Comparison of ENCODE assay signal across 14 cellular contexts in genomic region chr12:56657416-56658379, GRCh38. TPM values are rescaled to one million over a fixed set of nuclear protein-coding genes. Genes with fewer than 3 reads are reported as not detected.
DNase-seq lines count a peak whose midpoint lies in the region; ATAC-seq and TF ChIP-seq lines count a peak whose summit lies in the region.
"Had no signal": no experiment of that assay in that cellular context is flagged by ENCODE, and none has a peak within 500 bp of the region (broad histone marks: within the 10 kb centered on the region; RNA-seq: fewer than 3 reads in every experiment).

No MANE protein-coding gene starts in this region.

- H3K27ac ChIP-seq in heart left ventricle (no peak overlapping the region), right atrium auricular region (no peak overlapping the region)
- H3K27ac ChIP-seq: vagina had no signal

- ATAC-seq in activated naive CD4-positive, alpha-beta T cell treated with anti-CD3 and anti-CD28 coated beads, Interleukin-2, amount 50 U/mL, for 72 hours, result peak; percentile 94 to 95
- ATAC-seq in HG03175 (IDR thresholded peaks at IDR 0.05; ENCODE audit: unreplicated experiment), result peak; percentile 67
- peak; percentile 97 for ATAC-seq in stimulated activated naive CD8-positive, alpha-beta T cell treated with anti-CD3 and anti-CD28 coated beads, Interleukin-15, amount 100 ng/mL, for 72 hours
- no peak for ATAC-seq in heart left ventricle
- ATAC-seq in HG03280 (IDR thresholded peaks at IDR 0.05; ENCODE audit: unreplicated experiment), result no peak

- peak overlapping the region; percentile 75 to 77 for H3K27ac Mint-ChIP-seq in activated naive CD4-positive, alpha-beta T cell treated with anti-CD3 and anti-CD28 coated beads, Interleukin-2, amount 50 U/mL, for 72 hours
- H3K27ac Mint-ChIP-seq in activated naive CD8-positive, alpha-beta T cell, result peak overlapping the region; percentile 83
- peak overlapping the region; percentile 89 to 97 for H3K27ac Mint-ChIP-seq in stimulated activated naive CD8-positive, alpha-beta T cell treated with anti-CD3 and anti-CD28 coated beads, Interleukin-15, amount 100 ng/mL, for 72 hours

- H3K4me1 ChIP-seq in heart left ventricle (no peaks in the 10 kb centered on the region), right atrium auricular region (no peaks in the 10 kb centered on the region)
- H3K4me1 ChIP-seq: vagina had no signal

- intact Hi-C loops in heart left ventricle (cut with DNase I), result no loop called here

- no peak for DNase-seq in activated naive CD4-positive, alpha-beta T cell treated with anti-CD3 and anti-CD28 coated beads, Interleukin-2, amount 50 U/mL, for 72 hours (ENCODE audit: low spot score in 2 of 2)
- DNase-seq in activated naive CD4-positive, alpha-beta T cell treated with Interleukin-2 at 50 U/mL for 16 hours, result no peak
- peak; percentile 17 to 21 for DNase-seq in stimulated activated naive CD8-positive, alpha-beta T cell treated with anti-CD3 and anti-CD28 coated beads, Interleukin-15, amount 100 ng/mL, for 72 hours
- no peak for DNase-seq in heart left ventricle
- DNase-seq in right atrium auricular region (ENCODE audit: low spot score), result no peak
- DNase-seq: central memory CD4-positive, alpha-beta T cell; naive B cell; NCI-H2171; stimulated activated CD4-positive, alpha-beta T cell treated with anti-CD3 and anti-CD28 coated beads, Interleukin-1b, Interleukin-23, amount 100 ng/mL, for 48 hours had no signal

- peaks cover 12% of the 10 kb centered on the region for H3K4me1 Mint-ChIP-seq in activated naive CD8-positive, alpha-beta T cell (ENCODE audit: low read depth)
- H3K4me1 Mint-ChIP-seq in stimulated activated naive CD8-positive, alpha-beta T cell treated with anti-CD3 and anti-CD28 coated beads, Interleukin-15, amount 100 ng/mL, for 72 hours, result peaks cover 22% of the 10 kb centered on the region
- H3K4me1 Mint-ChIP-seq: naive B cell had no signal

- H3K36me3 Mint-ChIP-seq in activated naive CD4-positive, alpha-beta T cell treated with anti-CD3 and anti-CD28 coated beads, Interleukin-2, amount 50 U/mL, for 72 hours, result peaks cover 0 to 21% of the 10 kb centered on the region in 2 donors
- H3K36me3 Mint-ChIP-seq in activated naive CD8-positive, alpha-beta T cell, result peaks cover 2% of the 10 kb centered on the region

- TF ChIP-seq CTCF in heart left ventricle (IDR thresholded peaks at IDR 0.05) (no peak), right atrium auricular region (IDR thresholded peaks at IDR 0.05) (no peak)

- TF ChIP-seq POLR2A in heart left ventricle (IDR thresholded peaks at IDR 0.05), result no peak

- H3K9me3 Mint-ChIP-seq in activated naive CD4-positive, alpha-beta T cell treated with anti-CD3 and anti-CD28 coated beads, Interleukin-2, amount 50 U/mL, for 72 hours, result peaks cover 3 to 8% of the 10 kb centered on the region in 2 donors
- peaks cover 4% of the 10 kb centered on the region for H3K9me3 Mint-ChIP-seq in activated naive CD8-positive, alpha-beta T cell (ENCODE audit: low read depth)
- peaks cover 0 to 23% of the 10 kb centered on the region in 2 donors for H3K9me3 Mint-ChIP-seq in stimulated activated naive CD8-positive, alpha-beta T cell treated with anti-CD3 and anti-CD28 coated beads, Interleukin-15, amount 100 ng/mL, for 72 hours

- H3K4me3 ChIP-seq in heart left ventricle (no peak overlapping the region), right atrium auricular region (no peak overlapping the region)
- H3K4me3 ChIP-seq: SK-N-MC, vagina had no signal

- 89 to 97% (median 94%) methylated on average over 7 of the region's 7 CpGs for WGBS in heart left ventricle, 4 donors

- no peaks in the 10 kb centered on the region for H3K27me3 ChIP-seq in heart left ventricle
- no peaks in the 10 kb centered on the region for H3K27me3 ChIP-seq in right atrium auricular region
- H3K27me3 ChIP-seq: vagina had no signal

- no peaks in the 10 kb centered on the region for H3K27me3 Mint-ChIP-seq in activated naive CD8-positive, alpha-beta T cell
- H3K27me3 Mint-ChIP-seq in stimulated activated naive CD8-positive, alpha-beta T cell treated with anti-CD3 and anti-CD28 coated beads, Interleukin-15, amount 100 ng/mL, for 72 hours, result no peaks in the 10 kb centered on the region
- H3K27me3 Mint-ChIP-seq: naive B cell had no signal

- H3K9me3 ChIP-seq in heart left ventricle (peaks cover 0 to 19% (median 6%) of the 10 kb centered on the region in 12 donors), right atrium auricular region (peaks cover 0 to 9% of the 10 kb centered on the region in 2 donors)
- H3K9me3 ChIP-seq: vagina had no signal

- H3K36me3 ChIP-seq in heart left ventricle (peaks cover 0 to 15% (median 5%) of the 10 kb centered on the region in 9 donors), right atrium auricular region (peaks cover 2% of the 10 kb centered on the region)

- H3K4me3 Mint-ChIP-seq in activated naive CD8-positive, alpha-beta T cell, result peak overlapping the region; percentile 59
- peak overlapping the region; percentile 64 to 66 for H3K4me3 Mint-ChIP-seq in stimulated activated naive CD8-positive, alpha-beta T cell treated with anti-CD3 and anti-CD28 coated beads, Interleukin-15, amount 100 ng/mL, for 72 hours
- H3K4me3 Mint-ChIP-seq: naive B cell had no signal

RNA-seq across cellular contexts. Expression of gene ATP5F1B, which starts 11.9 kb away (rescaled TPM):
- total RNA-seq in activated naive CD4-positive, alpha-beta T cell treated with anti-CD3 and anti-CD28 coated beads, Interleukin-2, amount 50 U/mL, for 72 hours, result 100 to 1,000 TPM; 788 to 897 TPM
- total RNA-seq in heart left ventricle (1,000 to 10,000 TPM; 1,755 to 3,502 (median 2,732) TPM), right atrium auricular region (1,000 to 10,000 TPM; 1,028 to 1,860 TPM)
- polyA plus RNA-seq in heart left ventricle, result 1,000 to 10,000 TPM; 1,436 to 2,223 TPM

RNA-seq across cellular contexts. Expression of gene BAZ2A, which starts 27.6 kb away (rescaled TPM):
- 100 to 1,000 TPM in 1 of 2 donors, 10 to 100 TPM in 1; 92.0 to 113 TPM for total RNA-seq in activated naive CD4-positive, alpha-beta T cell treated with anti-CD3 and anti-CD28 coated beads, Interleukin-2, amount 50 U/mL, for 72 hours
- total RNA-seq in heart left ventricle (10 to 100 TPM; 28.0 to 71.5 (median 44.5) TPM), right atrium auricular region (10 to 100 TPM; 38.6 to 42.7 TPM)
- polyA plus RNA-seq in heart left ventricle, result 10 to 100 TPM; 25.2 to 34.1 TPM

RNA-seq across cellular contexts. Expression of gene PTGES3, which starts 30.4 kb away (rescaled TPM):
- 100 to 1,000 TPM; 285 to 294 TPM for total RNA-seq in activated naive CD4-positive, alpha-beta T cell treated with anti-CD3 and anti-CD28 coated beads, Interleukin-2, amount 50 U/mL, for 72 hours
- total RNA-seq in heart left ventricle (100 to 1,000 TPM in 6 of 9 donors, 10 to 100 TPM in 3; 48.0 to 120 (median 103) TPM), right atrium auricular region (10 to 100 TPM; 69.6 to 71.1 TPM)
- polyA plus RNA-seq in heart left ventricle, result 100 to 1,000 TPM in 1 of 2 donors, 10 to 100 TPM in 1; 54.6 to 125 TPM

Comparison
In these comparisons a context has a peak if more than half of its experiments do, and no peak if none do; other contexts are left out.
1. ATAC-seq: peak in activated naive CD4-positive, alpha-beta T cell treated with anti-CD3 and anti-CD28 coated beads, Interleukin-2, amount 50 U/mL, for 72 hours (2 of 2), HG03175 (single experiment) and stimulated activated naive CD8-positive, alpha-beta T cell treated with anti-CD3 and anti-CD28 coated beads, Interleukin-15, amount 100 ng/mL, for 72 hours (single experiment); none in heart left ventricle (0 of 4) and HG03280 (single experiment).
2. DNase-seq: peak in stimulated activated naive CD8-positive, alpha-beta T cell treated with anti-CD3 and anti-CD28 coated beads, Interleukin-15, amount 100 ng/mL, for 72 hours (2 of 2); none in activated naive CD4-positive, alpha-beta T cell treated with anti-CD3 and anti-CD28 coated beads, Interleukin-2, amount 50 U/mL, for 72 hours (0 of 2), activated naive CD4-positive, alpha-beta T cell treated with Interleukin-2 at 50 U/mL for 16 hours (single experiment), heart left ventricle (0 of 5) and right atrium auricular region (single experiment).
3. Peak in every context shown above with its lines, with median percentiles within 50 percentile points of each other: H3K27ac Mint-ChIP-seq.